ENCODE assay signal across 7 cellular contexts in genomic region chr11:86805873-86806310, GRCh38. TPM values are rescaled to one million over a fixed set of nuclear protein-coding genes. Genes with fewer than 3 reads are reported as not detected.
DNase-seq lines count a peak whose midpoint lies in the region; ATAC-seq and TF ChIP-seq lines count a peak whose summit lies in the region.

No MANE protein-coding gene starts in this region.

- CTCF ChIA-PET in activated CD4-positive, alpha-beta memory T cell treated with anti-CD3 and anti-CD28 coated beads, Interleukin-2, amount 10 ng/mL, durations not matched to agents 7 days and 5 days (lab: Charles Lee), result interaction anchor here (0.7 to 1.7 kb wide), 7 partner anchors 8 to 951 kb away, joined by 3 to 7 read pairs (median 3); partner anchors contain the start of gene CCDC83
- CTCF ChIA-PET in CD4-positive, alpha-beta T cell (lab: Charles Lee), result no interaction called here

- POLR2A ChIA-PET in activated CD4-positive, alpha-beta memory T cell treated with anti-CD3 and anti-CD28 coated beads, Interleukin-2, amount 10 ng/mL, durations not matched to agents 7 days and 5 days (lab: Charles Lee), result interaction anchor here (0.9 to 1.4 kb wide), 6 partner anchors 10 to 1177 kb away, joined by 3 to 5 read pairs (median 4); partner anchors contain the start of genes ME3 and TMEM126B
- POLR2A ChIA-PET in CD4-positive, alpha-beta T cell (lab: Charles Lee), result no interaction called here

- H3K36me3 ChIP-seq in parathyroid adenoma (ENCODE audit: control insufficient read depth, insufficient read depth, low read length), result no peaks in the 10 kb centered on the region

- TF ChIP-seq CTCF in parathyroid adenoma (IDR thresholded peaks at IDR 0.05), result no peak
- no peak for TF ChIP-seq CTCF in CD4-positive, alpha-beta T cell (IDR thresholded peaks at IDR 0.05)

- peaks cover 61% of the 10 kb centered on the region for H3K4me1 Mint-ChIP-seq in activated CD4-positive, alpha-beta memory T cell treated with anti-CD3 and anti-CD28 coated beads, Interleukin-2, amount 10 ng/mL, durations not matched to agents 7 days and 5 days
- no peaks in the 10 kb centered on the region for H3K4me1 Mint-ChIP-seq in CD4-positive, alpha-beta T cell (ENCODE audit: low read depth)

- H3K27me3 ChIP-seq in parathyroid adenoma (ENCODE audit: control insufficient read depth, insufficient read depth, low read length), result no peaks in the 10 kb centered on the region
- H3K27me3 ChIP-seq in CD4-positive, alpha-beta T cell (ENCODE audit: control insufficient read depth, insufficient read depth, low read length), result peaks cover 21% of the 10 kb centered on the region

- no peak overlapping the region for H3K9ac ChIP-seq in parathyroid adenoma

- no peak overlapping the region for H2AFZ ChIP-seq in parathyroid adenoma

- peaks cover 2% of the 10 kb centered on the region for H3K9me3 Mint-ChIP-seq in activated CD4-positive, alpha-beta memory T cell treated with anti-CD3 and anti-CD28 coated beads, Interleukin-2, amount 10 ng/mL, durations not matched to agents 7 days and 5 days
- H3K9me3 Mint-ChIP-seq in CD4-positive, alpha-beta T cell, result no peaks in the 10 kb centered on the region

- no peaks in the 10 kb centered on the region for H3K9me3 ChIP-seq in parathyroid adenoma (ENCODE audit: control insufficient read depth, low read length)
- no peaks in the 10 kb centered on the region for H3K9me3 ChIP-seq in CD4-positive, alpha-beta T cell (ENCODE audit: control insufficient read depth, low read length)

- peaks cover 32% of the 10 kb centered on the region for H3K27me3 Mint-ChIP-seq in activated CD4-positive, alpha-beta memory T cell treated with anti-CD3 and anti-CD28 coated beads, Interleukin-2, amount 10 ng/mL, durations not matched to agents 7 days and 5 days
- peaks cover 37% of the 10 kb centered on the region for H3K27me3 Mint-ChIP-seq in CD4-positive, alpha-beta T cell

- ATAC-seq in GM19035 (IDR thresholded peaks at IDR 0.05; ENCODE audit: unreplicated experiment) (peak; percentile 78), HG02852 (IDR thresholded peaks at IDR 0.05; ENCODE audit: unreplicated experiment) (peak; percentile 90)
- no peak for ATAC-seq in CD4-positive, alpha-beta T cell (ENCODE audit: poor library complexity)

- H3K36me3 Mint-ChIP-seq in activated CD4-positive, alpha-beta memory T cell treated with anti-CD3 and anti-CD28 coated beads, Interleukin-2, amount 10 ng/mL, durations not matched to agents 7 days and 5 days (ENCODE audit: low read depth), result peaks cover 7% of the 10 kb centered on the region
- no peaks in the 10 kb centered on the region for H3K36me3 Mint-ChIP-seq in CD4-positive, alpha-beta T cell (ENCODE audit: low read depth)

- H3K4me1 ChIP-seq in parathyroid adenoma, result peaks cover 19% of the 10 kb centered on the region

- peak overlapping the region; percentile 30 for H3K4me2 ChIP-seq in parathyroid adenoma (ENCODE audit: low read length)

- peak overlapping the region; percentile 37 for H3K4me3 Mint-ChIP-seq in activated CD4-positive, alpha-beta memory T cell treated with anti-CD3 and anti-CD28 coated beads, Interleukin-2, amount 10 ng/mL, durations not matched to agents 7 days and 5 days
- no peak overlapping the region for H3K4me3 Mint-ChIP-seq in CD4-positive, alpha-beta T cell

- H3K27ac ChIP-seq in parathyroid adenoma, result peak overlapping the region; percentile 29
- H3K27ac ChIP-seq in CD4-positive, alpha-beta T cell (ENCODE audit: low read depth, low read length), result no peak overlapping the region

- H3K27ac Mint-ChIP-seq in activated CD4-positive, alpha-beta memory T cell treated with anti-CD3 and anti-CD28 coated beads, Interleukin-2, amount 10 ng/mL, durations not matched to agents 7 days and 5 days, result peak overlapping the region; percentile 84
- no peak overlapping the region for H3K27ac Mint-ChIP-seq in CD4-positive, alpha-beta T cell

- intact Hi-C loops in CD4-positive, alpha-beta T cell (cut with DNase I, micrococcal nuclease), result no loop called here

- no peaks in the 10 kb centered on the region for H3K79me2 ChIP-seq in parathyroid adenoma

- peak; percentile 72 for DNase-seq in activated CD4-positive, alpha-beta memory T cell treated with anti-CD3 and anti-CD28 coated beads, Interleukin-2, amount 10 ng/mL, durations not matched to agents 7 days and 5 days
- DNase-seq in mesenteric fat pad (ENCODE audit: low spot score) (no peak), NCI-H1092 (lab: John Stamatoyannopoulos, UW) (no peak)
- no peak for DNase-seq in CD4-positive, alpha-beta T cell

- H3K4me3 ChIP-seq in parathyroid adenoma (ENCODE audit: low read depth, low read length), result no peak overlapping the region

RNA-seq across cellular contexts. Expression of gene PRSS23, which starts 5.5 kb away (rescaled TPM):
- 1 to 10 TPM; 4.0 TPM for total RNA-seq in activated CD4-positive, alpha-beta memory T cell treated with anti-CD3 and anti-CD28 coated beads, Interleukin-2, amount 10 ng/mL, durations not matched to agents 7 days and 5 days
- total RNA-seq in mesenteric fat pad, result 66.5 TPM
- under 1 TPM in 1 of 2 experiments, not detected in 1; 0.05 TPM for total RNA-seq in CD4-positive, alpha-beta T cell

Comparison
In these comparisons a context has a peak if more than half of its experiments do, and no peak if none do; other contexts are left out.
1. RNA of gene PRSS23, which starts 5.5 kb away (total RNA-seq): 66.5 TPM in mesenteric fat pad (single experiment); 4.0 TPM in activated CD4-positive, alpha-beta memory T cell treated with anti-CD3 and anti-CD28 coated beads, Interleukin-2, amount 10 ng/mL, durations not matched to agents 7 days and 5 days and 0.05 TPM in CD4-positive, alpha-beta T cell; every median in the first group is over 10 times any median in the second.